Comparison of ENCODE assay signal across 24 cellular contexts in the genomic region with DNA sequence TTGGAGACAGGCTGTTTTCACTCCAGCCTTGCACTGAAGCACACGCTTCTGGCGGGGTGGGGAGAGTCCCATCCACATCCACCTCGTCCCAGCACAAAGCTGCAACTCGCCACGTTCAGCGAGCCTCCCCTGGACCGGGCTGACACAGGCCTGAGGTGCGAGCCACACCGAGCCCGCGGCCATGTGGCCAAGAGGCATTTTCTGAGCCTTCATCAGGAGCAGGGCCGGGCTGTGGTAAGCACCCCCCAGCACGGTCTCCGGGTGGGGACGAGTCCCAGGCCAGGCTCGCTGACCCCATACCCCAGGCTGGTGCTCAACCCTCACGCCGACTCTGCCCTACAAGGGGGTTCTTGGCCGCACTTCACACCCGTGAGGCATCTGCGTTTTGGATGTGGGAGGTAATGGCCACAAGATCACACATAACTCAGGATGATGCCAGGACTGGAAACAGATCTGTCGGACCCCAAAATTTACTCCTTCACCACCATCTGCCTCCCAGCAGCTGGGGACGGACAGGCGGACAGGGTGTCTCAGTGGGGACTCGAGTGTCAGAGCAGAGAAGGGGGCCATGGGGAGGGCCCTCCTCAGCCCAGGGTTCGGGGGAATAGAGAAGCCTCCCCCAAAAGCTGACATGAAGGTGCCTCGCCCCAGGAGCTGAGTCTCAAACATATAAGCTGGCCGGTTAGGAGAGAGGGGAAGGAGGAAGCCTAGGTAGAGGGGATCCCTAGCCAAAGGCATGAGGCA. TPM values are rescaled to one million over a fixed set of nuclear protein-coding genes. Genes with fewer than 3 reads are reported as not detected.
"Had no signal": no experiment of that assay in that cellular context is flagged by ENCODE, and none has a peak within 500 bp of the region (broad histone marks: within the 10 kb centered on the region; RNA-seq: fewer than 3 reads in every experiment).

No MANE protein-coding gene starts in this region.

- H3K9me3 ChIP-seq: adrenal gland, ascending aorta, mucosa of descending colon, spleen, thoracic aorta, upper lobe of left lung had no signal

- H3K27me3 Mint-ChIP-seq: activated naive CD8-positive, alpha-beta T cell; progenitor cell of endocrine pancreas had no signal

- H3K4me2 ChIP-seq: neural progenitor cell had no signal

- H3K36me3 Mint-ChIP-seq: activated naive CD8-positive, alpha-beta T cell; immature natural killer cell; memory B cell had no signal

- H3K27ac ChIP-seq: adrenal gland, ascending aorta, brain microvascular endothelial cell, neural progenitor cell, spleen, thoracic aorta, upper lobe of left lung had no signal

- H3K4me1 ChIP-seq: neural progenitor cell had no signal

- H3K4me1 Mint-ChIP-seq: neural progenitor cell had no signal

- DNase-seq: activated naive CD4-positive, alpha-beta T cell; activated T-cell treated with anti-CD3 and anti-CD28 coated beads, Interleukin-2, amount 50 U/mL, for 1 hour; adrenal gland; brain microvascular endothelial cell; central memory CD4-positive, alpha-beta T cell; dermis blood vessel endothelial cell; effector CD8-positive, alpha-beta T cell; erythroblast; foreskin fibroblast; immature natural killer cell; kidney glomerular epithelial cell; spleen; stimulated activated CD4-positive, alpha-beta T cell treated with anti-CD3 and anti-CD28 coated beads, Interleukin-4, amount 100 ng/mL, for 24 hours; stimulated activated naive CD4-positive, alpha-beta T cell treated with Interleukin-2 at 50 U/mL for 16 hours had no signal

- H3K9ac ChIP-seq: neural progenitor cell had no signal

- H3K27ac Mint-ChIP-seq: activated naive CD8-positive, alpha-beta T cell; immature natural killer cell; memory B cell; progenitor cell of endocrine pancreas had no signal

- ATAC-seq: mucosa of descending colon had no signal

- H3K4me3 Mint-ChIP-seq: activated naive CD8-positive, alpha-beta T cell; immature natural killer cell; memory B cell; neural progenitor cell had no signal

- H3K4me3 ChIP-seq: adrenal gland, ascending aorta, hepatocyte, mucosa of descending colon, neural progenitor cell, spleen, thoracic aorta, upper lobe of left lung had no signal

- H3K9me3 Mint-ChIP-seq: immature natural killer cell, memory B cell, neural progenitor cell had no signal

- H3K36me3 ChIP-seq: neural progenitor cell had no signal

- H2AFZ ChIP-seq: hepatocyte, neural progenitor cell had no signal

- H3K27me3 ChIP-seq: adrenal gland, ascending aorta, brain microvascular endothelial cell, hepatocyte, neural progenitor cell, spleen, upper lobe of left lung had no signal

RNA-seq across cellular contexts. Expression of gene CCDC40, which starts 29.3 kb away (rescaled TPM):
- total RNA-seq: T-helper 2 cell treated with Interferon-gamma antibody and Interleukin-4, amounts not matched to agents 100 ng/mL and 5 ng/mL, for 36 hours had no signal
- polyA plus RNA-seq: immature natural killer cell had no signal
